ENCODE assay signal across 9 cellular contexts in genomic region chr2:39696838-39697237, GRCh38. TPM values are rescaled to one million over a fixed set of nuclear protein-coding genes. Genes with fewer than 3 reads are reported as not detected.
DNase-seq lines count a peak whose midpoint lies in the region; ATAC-seq lines count a peak whose summit lies in the region.
"Had no signal": no experiment of that assay in that cellular context is flagged by ENCODE, and none has a peak within 500 bp of the region (broad histone marks: within the 10 kb centered on the region; RNA-seq: fewer than 3 reads in every experiment).

No MANE protein-coding gene starts in this region.

- H3K9me3 ChIP-seq in Karpas-422 (ENCODE audit: low read length): no peaks in the 10 kb centered on the region; the same call in none of the 2 replicates

- no peak overlapping the region for H3K4me3 ChIP-seq in Karpas-422 (ENCODE audit: low read length)

- H3K79me2 ChIP-seq in Karpas-422 (ENCODE audit: low read length): no peaks in the 10 kb centered on the region

- no peaks in the 10 kb centered on the region for H4K20me1 ChIP-seq in Karpas-422 (ENCODE audit: insufficient read depth, low read depth, low read length)

- ATAC-seq in HG02884 (IDR thresholded peaks at IDR 0.05; ENCODE audit: unreplicated experiment) (no peak), HG02870 (IDR thresholded peaks at IDR 0.05; ENCODE audit: unreplicated experiment) (no peak)

- H3K4me2 ChIP-seq in Karpas-422 (ENCODE audit: low read depth, low read length, poor library complexity, severe bottlenecking): no peak overlapping the region

- no peak overlapping the region for H3K9ac ChIP-seq in Karpas-422 (ENCODE audit: low read length)

- H3K36me3 ChIP-seq in Karpas-422 (ENCODE audit: insufficient read depth, low read length): no peaks in the 10 kb centered on the region

- DNase-seq in A172 (ENCODE audit: low spot score) (peak; percentile 45), Karpas-422 (peak; percentile 45), astrocyte of the hippocampus (ENCODE audit: low read depth, low spot score) (peak; percentile 82), kidney tubule cell (ENCODE audit: low spot score) (peak; percentile 38), 8988T (no peak)
- no peak for DNase-seq in stimulated activated CD4-positive, alpha-beta T cell treated with anti-CD3 and anti-CD28 coated beads, Interleukin-15, amount 100 ng/mL, for 24 hours

- H3K9me2 ChIP-seq in Karpas-422 (replicated peaks; ENCODE audit: insufficient read depth, low read length): no peaks in the 10 kb centered on the region

- H3K27me3 ChIP-seq in Karpas-422 (ENCODE audit: low read length): no peaks in the 10 kb centered on the region

- H2AFZ ChIP-seq in Karpas-422 (ENCODE audit: low read length): no peak overlapping the region

- H3K4me1 ChIP-seq in Karpas-422 (ENCODE audit: low read length): no peaks in the 10 kb centered on the region

- H3K27ac ChIP-seq in Karpas-422 (ENCODE audit: low read length): no peak overlapping the region

RNA-seq across cellular contexts. Expression of gene TMEM178A, which starts 31.1 kb away (rescaled TPM):
- not detected in 2 replicates for total RNA-seq in A172 (2014; rRNA removed; shearing (Covaris generic))
- not detected in 2 replicates for total RNA-seq in Karpas-422 (2014; rRNA removed; shearing (Covaris generic); ENCODE audit: low replicate concordance)
- total RNA-seq: T-helper 1 cell treated with Interleukin-12 subunit alpha and Interleukin-12 subunit beta and Interleukin-4 antibody, amounts not matched to agents 30 ng/mL and 1 ng/mL, for 36 hours had no signal

Comparison
In these comparisons a context has a peak if more than half of its experiments do, and no peak if none do; other contexts are left out.
1. DNase-seq: peak in A172 (single experiment), Karpas-422 (single experiment), astrocyte of the hippocampus (single experiment) and kidney tubule cell (single experiment); none in stimulated activated CD4-positive, alpha-beta T cell treated with anti-CD3 and anti-CD28 coated beads, Interleukin-15, amount 100 ng/mL, for 24 hours (single experiment) and 8988T (single experiment).